ENCODE assay signal across 20 cellular contexts in genomic region chr9:91689006-91689405, GRCh38.
"Had no signal": no experiment of that assay in that cellular context is flagged by ENCODE, and none has a peak within 500 bp of the region (broad histone marks: within the 10 kb centered on the region; RNA-seq: fewer than 3 reads in every experiment).

No MANE protein-coding gene starts in this region.

- H3K36me3 ChIP-seq: SJCRH30 had no signal

- H3K27ac ChIP-seq: RWPE1, SJCRH30 had no signal

- H3K4me3 ChIP-seq: SJCRH30 had no signal

- H3K4me1 ChIP-seq: SJCRH30 had no signal

- DNase-seq: KBM-7, MM.1S, NCI-H1092 treated with DMSO at 0.1 percent for 48 hours, NCI-H1436, NCI-H187, NCI-H2029, NCI-H2081 treated with DMSO at 0.1 percent for 48 hours, NCI-H2171, NCI-H226, NCI-H446, NCI-H510A, NCI-H524 treated with DMSO at 0.1 percent for 48 hours, NCI-H69, NCI-H774, PC-3, SHP77 treated with DMSO at 0.1 percent for 48 hours, SJCRH30 had no signal

- H3K27me3 ChIP-seq: SJCRH30 had no signal

- H3K9me3 ChIP-seq: SJCRH30 had no signal

- ATAC-seq: Panc1, PC-3, SK-N-SH treated with all-trans-retinoic acid at 6 μM for 48 hours had no signal
